26 cellular contexts compared by ENCODE assay signal in the genomic region with DNA sequence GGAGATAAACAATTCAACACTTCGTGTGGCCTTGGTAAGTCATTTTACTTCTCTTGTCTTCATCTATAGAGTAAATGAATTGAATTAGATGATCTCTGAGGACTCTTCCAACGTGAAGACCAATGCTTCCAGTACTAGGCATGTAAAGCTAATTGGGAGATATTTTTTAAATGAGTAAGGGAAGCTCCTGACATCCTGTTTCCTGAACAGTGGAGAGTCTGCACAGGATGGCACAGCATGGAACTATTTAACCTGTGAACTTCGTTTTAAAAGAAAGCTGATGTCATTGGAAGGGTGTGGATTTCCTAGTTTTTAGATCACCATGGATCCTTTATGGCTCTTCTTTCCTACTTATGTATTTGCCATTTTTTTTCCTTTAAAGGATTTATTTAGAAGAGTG.
DNase-seq lines count a peak whose midpoint lies in the region; ATAC-seq and TF ChIP-seq lines count a peak whose summit lies in the region.
"Had no signal": no experiment of that assay in that cellular context is flagged by ENCODE, and none has a peak within 500 bp of the region (broad histone marks: within the 10 kb centered on the region; RNA-seq: fewer than 3 reads in every experiment).

No MANE protein-coding gene starts in this region.

- no peak overlapping the region for H3K4me3 ChIP-seq in RWPE2 (ENCODE audit: severe bottlenecking)
- no peak overlapping the region for H3K4me3 ChIP-seq in fibroblast of mammary gland (ENCODE audit: control insufficient read depth, low read depth, low read length)
- H3K4me3 ChIP-seq: hepatocyte, SJCRH30 had no signal

- peaks cover 41% of the 10 kb centered on the region for H3K27me3 Mint-ChIP-seq in activated naive CD4-positive, alpha-beta T cell treated with anti-CD3 and anti-CD28 coated beads, Interleukin-2, amount 10 ng/mL, durations not matched to agents 7 days and 5 days

- H3K27ac Mint-ChIP-seq in activated naive CD4-positive, alpha-beta T cell treated with anti-CD3 and anti-CD28 coated beads, Interleukin-2, amount 10 ng/mL, durations not matched to agents 7 days and 5 days = peak overlapping the region; percentile 12
- H3K27ac Mint-ChIP-seq: activated B cell treated with CpG ODN at 0.5 μM for 24 hours; activated CD4-positive, alpha-beta memory T cell treated with anti-CD3 and anti-CD28 coated beads, Interleukin-2, amount 10 ng/mL, durations not matched to agents 7 days and 5 days; effector memory CD8-positive, alpha-beta T cell; mesothelial cell of epicardium; nephron; stimulated activated naive CD8-positive, alpha-beta T cell treated with anti-CD3 and anti-CD28 coated beads, Interleukin-15, Interleukin-2, amounts not matched to agents 100 ng/mL and 50 ng/mL, for 24 hours had no signal

- no peaks in the 10 kb centered on the region for H3K4me1 Mint-ChIP-seq in activated naive CD4-positive, alpha-beta T cell treated with anti-CD3 and anti-CD28 coated beads, Interleukin-2, amount 10 ng/mL, durations not matched to agents 7 days and 5 days
- H3K4me1 Mint-ChIP-seq: activated B cell treated with CpG ODN at 0.5 μM for 24 hours; activated CD4-positive, alpha-beta memory T cell treated with anti-CD3 and anti-CD28 coated beads, Interleukin-2, amount 10 ng/mL, durations not matched to agents 7 days and 5 days; mesothelial cell of epicardium; nephron had no signal

- no peak overlapping the region for H3K27ac ChIP-seq in RWPE2 (ENCODE audit: poor library complexity, severe bottlenecking)
- H3K27ac ChIP-seq: hepatocyte, SJCRH30 had no signal

- H3K4me1 ChIP-seq in RWPE2 (ENCODE audit: insufficient read depth, poor library complexity, severe bottlenecking) = peaks cover 7% of the 10 kb centered on the region
- H3K4me1 ChIP-seq: SJCRH30 had no signal

- TF ChIP-seq CTCF in RWPE2 (IDR thresholded peaks at IDR 0.05; ENCODE audit: poor library complexity, severe bottlenecking) (no peak), fibroblast of mammary gland (conservative IDR thresholded peaks at IDR 0.05; ENCODE audit: control insufficient read depth, insufficient read depth, low read depth, low read length) (no peak), GM10266 (IDR thresholded peaks at IDR 0.05; ENCODE audit: control insufficient read depth, insufficient read depth, low read depth, missing control alignments) (no peak)

- no peak for DNase-seq in activated naive CD4-positive, alpha-beta T cell treated with anti-CD3 and anti-CD28 coated beads, Interleukin-2, amount 10 ng/mL, durations not matched to agents 7 days and 5 days
- DNase-seq in activated naive CD4-positive, alpha-beta T cell treated with anti-CD3 and anti-CD28 coated beads, Interleukin-2, amount 50 U/mL, for 16 hours = no peak
- DNase-seq in RWPE2 (ENCODE audit: low spot score) (no peak), fibroblast of mammary gland (ENCODE audit: low read depth) (peak; percentile 6), GM10266 (ENCODE audit: extremely low spot score) (no peak), DMS79 treated with DMSO at 0.1 percent for 48 hours (lab: John Stamatoyannopoulos, UW) (no peak), dedifferentiated amniotic fluid mesenchymal stem cell (ENCODE audit: extremely low spot score) (no peak)
- DNase-seq: 8988T; activated B cell treated with CpG ODN at 0.5 μM for 24 hours; activated CD4-positive, alpha-beta memory T cell treated with anti-CD3 and anti-CD28 coated beads, Interleukin-2, amount 10 ng/mL, durations not matched to agents 7 days and 5 days; activated naive CD4-positive, alpha-beta T cell treated with Interleukin-2 at 50 U/mL for 16 hours; activated T-cell treated with anti-CD3 and anti-CD28 coated beads, Interleukin-2, amount 50 U/mL, for 1 hour; anterior cingulate cortex; C1 segment of cervical spinal cord; cerebellar nuclear complex; effector memory CD8-positive, alpha-beta T cell; NCI-H1417 treated with DMSO at 0.1 percent for 48 hours; NCI-H2171 treated with DMSO at 0.1 percent for 48 hours; SJCRH30; stimulated activated CD4-positive, alpha-beta T cell treated with anti-CD3 and anti-CD28 coated beads, Interleukin-2, amount 100 ng/mL, for 24 hours; trophoblast cell had no signal

- H3K4me3 Mint-ChIP-seq in activated naive CD4-positive, alpha-beta T cell treated with anti-CD3 and anti-CD28 coated beads, Interleukin-2, amount 10 ng/mL, durations not matched to agents 7 days and 5 days = no peak overlapping the region
- H3K4me3 Mint-ChIP-seq: activated B cell treated with CpG ODN at 0.5 μM for 24 hours; activated CD4-positive, alpha-beta memory T cell treated with anti-CD3 and anti-CD28 coated beads, Interleukin-2, amount 10 ng/mL, durations not matched to agents 7 days and 5 days; effector memory CD8-positive, alpha-beta T cell; mesothelial cell of epicardium; nephron; stimulated activated naive CD8-positive, alpha-beta T cell treated with anti-CD3 and anti-CD28 coated beads, Interleukin-15, Interleukin-2, amounts not matched to agents 100 ng/mL and 50 ng/mL, for 24 hours had no signal

- no peaks in the 10 kb centered on the region for H3K9me3 Mint-ChIP-seq in activated naive CD4-positive, alpha-beta T cell treated with anti-CD3 and anti-CD28 coated beads, Interleukin-2, amount 10 ng/mL, durations not matched to agents 7 days and 5 days
- H3K9me3 Mint-ChIP-seq: activated B cell treated with CpG ODN at 0.5 μM for 24 hours; activated CD4-positive, alpha-beta memory T cell treated with anti-CD3 and anti-CD28 coated beads, Interleukin-2, amount 10 ng/mL, durations not matched to agents 7 days and 5 days; effector memory CD8-positive, alpha-beta T cell; mesothelial cell of epicardium; nephron; stimulated activated naive CD8-positive, alpha-beta T cell treated with anti-CD3 and anti-CD28 coated beads, Interleukin-15, Interleukin-2, amounts not matched to agents 100 ng/mL and 50 ng/mL, for 24 hours had no signal

- CTCF ChIA-PET in activated naive CD4-positive, alpha-beta T cell treated with anti-CD3 and anti-CD28 coated beads, Interleukin-2, amount 10 ng/mL, durations not matched to agents 7 days and 5 days (lab: Charles Lee) = interaction anchor here (1.1 kb wide), 1 partner anchor 58 kb away, joined by 3 read pairs; no protein-coding TSS in a partner anchor

- H3K27me3 ChIP-seq in RWPE2 (ENCODE audit: insufficient read depth, poor library complexity, severe bottlenecking) = peaks cover 13% of the 10 kb centered on the region

- ATAC-seq in RWPE2 (ENCODE audit: low read depth) (peak; percentile 70), GM19467 (IDR thresholded peaks at IDR 0.05; ENCODE audit: unreplicated experiment) (no peak)
- ATAC-seq: effector memory CD8-positive, alpha-beta T cell had no signal

- no peaks in the 10 kb centered on the region for H3K36me3 ChIP-seq in RWPE2 (ENCODE audit: low read depth)
- H3K36me3 ChIP-seq: SJCRH30 had no signal

- no peaks in the 10 kb centered on the region for H3K9me3 ChIP-seq in RWPE2 (ENCODE audit: severe bottlenecking)
- H3K9me3 ChIP-seq: SJCRH30 had no signal

- no peaks in the 10 kb centered on the region for H3K36me3 Mint-ChIP-seq in activated naive CD4-positive, alpha-beta T cell treated with anti-CD3 and anti-CD28 coated beads, Interleukin-2, amount 10 ng/mL, durations not matched to agents 7 days and 5 days
- H3K36me3 Mint-ChIP-seq: mesothelial cell of epicardium had no signal
